Comparison of ENCODE assay signal across 16 cellular contexts in genomic region chr1:26295194-26296138, GRCh38. TPM values are rescaled to one million over a fixed set of nuclear protein-coding genes. Genes with fewer than 3 reads are reported as not detected.
DNase-seq lines count a peak whose midpoint lies in the region; ATAC-seq and TF ChIP-seq lines count a peak whose summit lies in the region.
"Had no signal": no experiment of that assay in that cellular context is flagged by ENCODE, and none has a peak within 500 bp of the region (broad histone marks: within the 10 kb centered on the region; RNA-seq: fewer than 3 reads in every experiment).

No MANE protein-coding gene starts in this region.

- H2BK5ac ChIP-seq in IMR-90 (ENCODE audit: low read depth, low read length, poor library complexity, severe bottlenecking) = no peak overlapping the region

- no peak overlapping the region for H2AK9ac ChIP-seq in IMR-90 (replicated peaks; ENCODE audit: low read depth, low read length, poor library complexity)

- POLR2A ChIA-PET in IMR-90 (lab: Charles Lee; ENCODE audit: unreplicated experiment) = no interaction called here

- H2AFZ ChIP-seq in IMR-90 (replicated peaks; ENCODE audit: low read length, poor library complexity) = peak overlapping the region; percentile 5

- H4K8ac ChIP-seq in IMR-90 (ENCODE audit: low read depth in 2 of 2, low read length in 2 of 2) = no peak overlapping the region

- H3K27me3 ChIP-seq in IMR-90 (ENCODE audit: control insufficient read depth, insufficient read depth, low read length) (no peaks in the 10 kb centered on the region), spleen (replicated peaks in 1 of 7) (no peaks in the 10 kb centered on the region)
- H3K27me3 ChIP-seq: Peyer's patch had no signal

- WGBS in IMR-90 (ENCODE audit: extremely low coverage in 2 of 2, insufficient read length in 1 of 2), 2 experiments = 85% methylated on average over 14 of the region's 22 CpGs; no CpG with 5 or more reads in 1 of the 2 experiments
- WGBS in spleen, 5 donors = 85 to 95% (median 90%) methylated on average over 22 of the region's 22 CpGs

- no peak overlapping the region for H3K56ac ChIP-seq in IMR-90 (ENCODE audit: extremely low read depth, insufficient read depth, low read length)

- peaks cover 0 to 13% of the 10 kb centered on the region in 2 experiments; a peak in 2 of 4 replicates for H3K79me1 ChIP-seq in IMR-90 (ENCODE audit: low read depth in 1 of 2, low read length in 2 of 2)

- no TSS peak for BruUV-seq in IMR-90 (replicated peaks; lab: Mats Ljungman, UMichigan)

- no peaks in the 10 kb centered on the region for H3K9me3 Mint-ChIP-seq in activated naive CD4-positive, alpha-beta T cell treated with anti-CD3 and anti-CD28 coated beads, Interleukin-2, amount 50 U/mL, for 24 hours
- H3K9me3 Mint-ChIP-seq: HFFc6 had no signal

- H3K36me3 ChIP-seq in IMR-90 (ENCODE audit: control insufficient read depth, insufficient read depth, low read length) (no peaks in the 10 kb centered on the region; the same call in 1 of the 2 replicates), spleen (peaks cover 0 to 51% (median 4%) of the 10 kb centered on the region in 6 donors)
- H3K36me3 ChIP-seq: Peyer's patch had no signal

- H4K5ac ChIP-seq in IMR-90 (ENCODE audit: low read depth, low read length) = no peak overlapping the region

- DNase-seq in activated naive CD4-positive, alpha-beta T cell (lab: John Stamatoyannopoulos, UW) = no peak
- no peak for DNase-seq in IMR-90
- DNase-seq in ecto neural progenitor cell (ENCODE audit: low spot score) = peak; percentile 24
- peak; percentile 69 for DNase-seq in spleen
- no peak for DNase-seq in NCI-H1417 treated with DMSO at 0.1 percent for 48 hours (lab: John Stamatoyannopoulos, UW)
- no peak for DNase-seq in LoVo (ENCODE audit: low spot score)
- DNase-seq: HFFc6, Kasumi-1, NCI-H2029, NCI-H510A treated with DMSO at 0.1 percent for 48 hours, Peyer's patch, SHP77 treated with DMSO at 0.1 percent for 48 hours had no signal

- no peaks in the 10 kb centered on the region for H3K36me3 Mint-ChIP-seq in activated naive CD4-positive, alpha-beta T cell treated with anti-CD3 and anti-CD28 coated beads, Interleukin-2, amount 50 U/mL, for 24 hours

- intact Hi-C loops in IMR-90 (cut with micrococcal nuclease) (no loop called here), spleen (cut with DNase I; ENCODE audit: low total_unique reads) (no loop called here)

- CTCF ChIA-PET in IMR-90 (lab: Yijun Ruan, JAX) = no interaction called here

- H3K4me1 Mint-ChIP-seq in activated naive CD4-positive, alpha-beta T cell treated with anti-CD3 and anti-CD28 coated beads, Interleukin-2, amount 50 U/mL, for 24 hours = peaks cover 60% of the 10 kb centered on the region

- no peak overlapping the region for H3K4me3 Mint-ChIP-seq in activated naive CD4-positive, alpha-beta T cell treated with anti-CD3 and anti-CD28 coated beads, Interleukin-2, amount 50 U/mL, for 24 hours
- H3K4me3 Mint-ChIP-seq: HFFc6 had no signal

- H3K18ac ChIP-seq in IMR-90 (ENCODE audit: low read depth, low read length) = no peak overlapping the region

- H3K9me1 ChIP-seq in IMR-90 (ENCODE audit: insufficient read depth, low read length) = peaks cover 13% of the 10 kb centered on the region

- H2BK15ac ChIP-seq in IMR-90 (ENCODE audit: low read depth, low read length) = no peak overlapping the region

- no peaks in the 10 kb centered on the region for H3K27me3 Mint-ChIP-seq in activated naive CD4-positive, alpha-beta T cell treated with anti-CD3 and anti-CD28 coated beads, Interleukin-2, amount 50 U/mL, for 24 hours

- H3K27ac Mint-ChIP-seq in activated naive CD4-positive, alpha-beta T cell treated with anti-CD3 and anti-CD28 coated beads, Interleukin-2, amount 50 U/mL, for 24 hours = peak overlapping the region; percentile 87
- H3K27ac Mint-ChIP-seq: HFFc6 had no signal

- H3K4ac ChIP-seq in IMR-90 (ENCODE audit: low read depth, low read length) = no peak overlapping the region

- peaks cover 6% of the 10 kb centered on the region for H3K4me1 ChIP-seq in IMR-90 (ENCODE audit: control insufficient read depth, insufficient read depth, low read length)
- H3K4me1 ChIP-seq in spleen = peaks cover 19 to 55% (median 31%) of the 10 kb centered on the region in 6 donors

- no peaks in the 10 kb centered on the region for H4K20me1 ChIP-seq in IMR-90 (ENCODE audit: insufficient read depth, low read length)

- no peak overlapping the region for H3K9ac ChIP-seq in IMR-90 (ENCODE audit: low read depth, low read length)

- H3K23ac ChIP-seq in IMR-90 (ENCODE audit: low read depth, low read length) = no peak overlapping the region

- no peak overlapping the region for H2BK20ac ChIP-seq in IMR-90 (ENCODE audit: low read depth, low read length)

- dilution Hi-C loops in IMR-90 (cut with HindIII; ENCODE audit: low sequenced_read_pairs, unreplicated experiment) = no loop called here

- H3K4me3 ChIP-seq in IMR-90 (ENCODE audit: insufficient read depth, low read depth, low read length) = no peak overlapping the region
- no peak overlapping the region for H3K4me3 ChIP-seq in spleen
- H3K4me3 ChIP-seq: A549, Peyer's patch had no signal

- TF ChIP-seq CTCF in IMR-90 (conservative IDR thresholded peaks at IDR 0.05; ENCODE audit: low read depth, low read length) = no peak
- TF ChIP-seq CTCF in spleen (IDR thresholded peaks at IDR 0.05 in 8 of 11, conservative IDR thresholded peaks at IDR 0.05 in 3 of 11) = no peak

- in situ Hi-C loops in IMR-90 (cut with MboI; ENCODE audit: low sequenced_read_pairs) = no loop called here

- no peak overlapping the region for H3K14ac ChIP-seq in IMR-90 (replicated peaks; ENCODE audit: low read depth, low read length)

- H3K27ac ChIP-seq in IMR-90 (ENCODE audit: insufficient read depth, low read length) = no peak overlapping the region
- no peak overlapping the region for H3K27ac ChIP-seq in spleen
- H3K27ac ChIP-seq: A549, Peyer's patch had no signal

- no peak overlapping the region for H2AK5ac ChIP-seq in IMR-90 (ENCODE audit: low read depth, low read length)

- no peaks in the 10 kb centered on the region for H3K9me3 ChIP-seq in IMR-90 (ENCODE audit: control insufficient read depth, insufficient read depth, low read length)
- H3K9me3 ChIP-seq in spleen = no peaks in the 10 kb centered on the region
- H3K9me3 ChIP-seq: A549, Peyer's patch had no signal

- H2BK120ac ChIP-seq in IMR-90 (ENCODE audit: low read depth, low read length) = no peak overlapping the region

- H3K4me2 ChIP-seq in IMR-90 (ENCODE audit: low read depth, low read length) = no peak overlapping the region
- H3K4me2 ChIP-seq: A549 had no signal

- no peak for TF ChIP-seq RAD21 in IMR-90 (IDR thresholded peaks at IDR 0.05; ENCODE audit: low read length)

- no peak for TF ChIP-seq POLR2A in IMR-90 (IDR thresholded peaks at IDR 0.05; ENCODE audit: low read depth, low read length)
- TF ChIP-seq POLR2A in spleen (IDR thresholded peaks at IDR 0.05) = no peak

- no peak overlapping the region for H4K91ac ChIP-seq in IMR-90 (ENCODE audit: insufficient read depth, low read depth, low read length)

- ATAC-seq in IMR-90 (ENCODE audit: low read depth) = no peak
- no peak for ATAC-seq in GM19395 (IDR thresholded peaks at IDR 0.05; ENCODE audit: unreplicated experiment)
- ATAC-seq: A549 had no signal

TF ChIP-seq in IMR-90, 13 proteins besides CTCF, POLR2A, EP300 and RAD21 (continues in another document):
- no peak for TF ChIP-seq CEBPB (IDR thresholded peaks at IDR 0.05; ENCODE audit: low read depth, low read length)
- TF ChIP-seq MAFK (IDR thresholded peaks at IDR 0.05; ENCODE audit: low read depth, low read length) = no peak
- no peak for TF ChIP-seq CHD1 (IDR thresholded peaks at IDR 0.05; ENCODE audit: low read depth, low read length)
- no peak for TF ChIP-seq BHLHE40 (IDR thresholded peaks at IDR 0.05; ENCODE audit: low read depth, low read length)
- TF ChIP-seq, protein P1, sequence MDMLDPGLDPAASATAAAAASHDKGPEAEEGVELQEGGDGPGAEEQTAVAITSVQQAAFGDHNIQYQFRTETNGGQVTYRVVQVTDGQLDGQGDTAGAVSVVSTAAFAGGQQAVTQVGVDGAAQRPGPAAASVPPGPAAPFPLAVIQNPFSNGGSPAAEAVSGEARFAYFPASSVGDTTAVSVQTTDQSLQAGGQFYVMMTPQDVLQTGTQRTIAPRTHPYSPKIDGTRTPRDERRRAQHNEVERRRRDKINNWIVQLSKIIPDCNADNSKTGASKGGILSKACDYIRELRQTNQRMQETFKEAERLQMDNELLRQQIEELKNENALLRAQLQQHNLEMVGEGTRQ (IDR thresholded peaks at IDR 0.05; ENCODE audit: low read depth, low read length) = no peak
- TF ChIP-seq MAZ (IDR thresholded peaks at IDR 0.05; ENCODE audit: borderline replicate concordance, low read depth, low read length) = no peak
- TF ChIP-seq SMC3 (IDR thresholded peaks at IDR 0.05; ENCODE audit: low read depth, low read length) = no peak
- no peak for TF ChIP-seq RFX5 (IDR thresholded peaks at IDR 0.05; ENCODE audit: low read depth, low read length)
- no peak for TF ChIP-seq RCOR1 (IDR thresholded peaks at IDR 0.05; ENCODE audit: insufficient replicate concordance, low read length)
- TF ChIP-seq MXI1 (IDR thresholded peaks at IDR 0.05; ENCODE audit: borderline replicate concordance, low read depth, low read length) = no peak

RNA-seq across cellular contexts. Expression of gene UBXN11, which starts 11.0 kb away (rescaled TPM):
- total RNA-seq in IMR-90 (2012; rRNA removed) (3.6 and 5.2 TPM in 2 replicates), spleen (10 to 100 TPM; 25.1 to 67.1 (median 48.0) TPM)
- polyA plus RNA-seq in IMR-90 (2012; rRNA removed) (17.0 and 18.4 TPM in 2 replicates), spleen (10 to 100 TPM; 26.6 to 67.8 (median 66.1) TPM)
- 10.1 and 13.9 TPM in 2 replicates for polyA plus RNA-seq in IMR-90 (2012; cell fraction: cytosol; rRNA removed)
- 151 and 169 TPM in 2 replicates for polyA plus RNA-seq in IMR-90 (2012; cell fraction: nucleus; rRNA removed; ENCODE audit: low replicate concordance)

RNA-seq across cellular contexts. Expression of gene SH3BGRL3, which starts 15.6 kb away (rescaled TPM):
- total RNA-seq in IMR-90 (2012; rRNA removed) (32.2 and 35.0 TPM in 2 replicates), spleen (100 to 1,000 TPM; 139 to 261 (median 233) TPM)
- polyA plus RNA-seq in IMR-90 (2012; rRNA removed) (483 and 565 TPM in 2 replicates), spleen (100 to 1,000 TPM; 249 to 319 (median 286) TPM)
- polyA plus RNA-seq in IMR-90 (2012; cell fraction: cytosol; rRNA removed) = 551 and 581 TPM in 2 replicates
- 124 and 136 TPM in 2 replicates for polyA plus RNA-seq in IMR-90 (2012; cell fraction: nucleus; rRNA removed; ENCODE audit: low replicate concordance)

RNA-seq across cellular contexts. Expression of gene CD52, which starts 22.3 kb away (rescaled TPM):
- total RNA-seq in IMR-90 (2012; rRNA removed) (not detected in 2 replicates), spleen (100 to 1,000 TPM; 206 to 422 (median 301) TPM)
- polyA plus RNA-seq in IMR-90 (2012; rRNA removed) (1.3 and 1.6 TPM in 2 replicates), spleen (1,000 to 10,000 TPM; 2,248 to 3,726 (median 2,540) TPM)
- polyA plus RNA-seq in IMR-90 (2012; cell fraction: cytosol; rRNA removed) = 0.30 TPM in 1 of 2 replicates, not detected in the other
- polyA plus RNA-seq in IMR-90 (2012; cell fraction: nucleus; rRNA removed; ENCODE audit: low replicate concordance) = 0.36 TPM in 1 of 2 replicates, not detected in the other
- total RNA-seq: Daoy, HFFc6 had no signal
- polyA plus RNA-seq: A549 had no signal

RNA-seq across cellular contexts. Expression of gene CRYBG2, which starts 58.5 kb away (rescaled TPM):
- not detected in 2 replicates for total RNA-seq in IMR-90 (2012; rRNA removed)
- not detected in 2 replicates for polyA plus RNA-seq in IMR-90 (2012; rRNA removed)
- polyA plus RNA-seq in IMR-90 (2012; cell fraction: cytosol; rRNA removed) = 0.01 and 0.05 TPM in 2 replicates
- polyA plus RNA-seq in IMR-90 (2012; cell fraction: nucleus; rRNA removed; ENCODE audit: low replicate concordance) = 0.31 and 0.32 TPM in 2 replicates
- total RNA-seq in spleen = 1 to 10 TPM in 1 of 7 donors, under 1 TPM in 1, not detected in 5; 0.87 to 1.1 TPM
- polyA plus RNA-seq in spleen = 1 to 10 TPM; 1.2 to 3.4 (median 1.5) TPM
- total RNA-seq: HFFc6 had no signal

Comparison
In these comparisons a context has a peak if more than half of its experiments do, and no peak if none do; other contexts are left out.
1. DNase-seq: peak in ecto neural progenitor cell (single experiment) and spleen (single experiment); none in activated naive CD4-positive, alpha-beta T cell (0 of 4), IMR-90 (single experiment), NCI-H1417 treated with DMSO at 0.1 percent for 48 hours (single experiment) and LoVo (single experiment).
2. RNA of gene CD52, which starts 22.3 kb away (total RNA-seq): 206 to 422 TPM in spleen; not detected in IMR-90; every median in the first group is over 100 times any median in the second.